ENCODE assay signal across 1 cellular context in genomic region chr11:46238078-46238966, GRCh38.
TF ChIP-seq lines count a peak whose summit lies in the region.

No MANE protein-coding gene starts in this region.

TF ChIP-seq in HepG2, 621 proteins besides CTCF, POLR2A, EP300 and RAD21 (continued from another document):
- TF ChIP-seq, protein P1, sequence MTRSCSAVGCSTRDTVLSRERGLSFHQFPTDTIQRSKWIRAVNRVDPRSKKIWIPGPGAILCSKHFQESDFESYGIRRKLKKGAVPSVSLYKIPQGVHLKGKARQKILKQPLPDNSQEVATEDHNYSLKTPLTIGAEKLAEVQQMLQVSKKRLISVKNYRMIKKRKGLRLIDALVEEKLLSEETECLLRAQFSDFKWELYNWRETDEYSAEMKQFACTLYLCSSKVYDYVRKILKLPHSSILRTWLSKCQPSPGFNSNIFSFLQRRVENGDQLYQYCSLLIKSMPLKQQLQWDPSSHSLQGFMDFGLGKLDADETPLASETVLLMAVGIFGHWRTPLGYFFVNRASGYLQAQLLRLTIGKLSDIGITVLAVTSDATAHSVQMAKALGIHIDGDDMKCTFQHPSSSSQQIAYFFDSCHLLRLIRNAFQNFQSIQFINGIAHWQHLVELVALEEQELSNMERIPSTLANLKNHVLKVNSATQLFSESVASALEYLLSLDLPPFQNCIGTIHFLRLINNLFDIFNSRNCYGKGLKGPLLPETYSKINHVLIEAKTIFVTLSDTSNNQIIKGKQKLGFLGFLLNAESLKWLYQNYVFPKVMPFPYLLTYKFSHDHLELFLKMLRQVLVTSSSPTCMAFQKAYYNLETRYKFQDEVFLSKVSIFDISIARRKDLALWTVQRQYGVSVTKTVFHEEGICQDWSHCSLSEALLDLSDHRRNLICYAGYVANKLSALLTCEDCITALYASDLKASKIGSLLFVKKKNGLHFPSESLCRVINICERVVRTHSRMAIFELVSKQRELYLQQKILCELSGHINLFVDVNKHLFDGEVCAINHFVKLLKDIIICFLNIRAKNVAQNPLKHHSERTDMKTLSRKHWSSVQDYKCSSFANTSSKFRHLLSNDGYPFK (CRISPR knock-in tag; IDR thresholded peaks at IDR 0.05; ENCODE audit: borderline replicate concordance): no peak
- TF ChIP-seq MXD3 (CRISPR knock-in tag; IDR thresholded peaks at IDR 0.05): 0 out of 2 replicates have a peak, but pooled peaks have one; percentile 21
